13 cellular contexts compared by ENCODE assay signal in the genomic region with DNA sequence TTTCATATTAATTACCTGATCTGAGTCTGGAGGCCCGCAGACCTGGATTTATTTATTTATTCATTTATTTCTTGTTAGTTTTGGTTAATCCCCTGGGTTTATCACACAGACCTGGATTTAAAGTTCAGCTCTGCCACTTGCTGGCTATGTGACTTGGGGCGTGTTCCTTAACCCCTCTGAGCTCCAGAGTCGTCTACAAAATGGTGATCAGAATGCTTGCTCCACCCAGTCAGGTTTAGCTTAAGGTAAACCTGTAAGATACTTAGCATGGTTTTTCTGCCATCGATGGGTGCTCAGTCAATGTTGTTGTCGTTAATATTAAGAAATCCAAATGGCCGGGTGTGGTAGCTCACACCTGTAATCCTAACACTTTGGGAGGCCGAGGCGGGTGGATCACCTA. TPM values are rescaled to one million over a fixed set of nuclear protein-coding genes. Genes with fewer than 3 reads are reported as not detected.
A peak's percentile ranks its signal among the peaks of the same experiment; 100 is the strongest.
DNase-seq lines count a peak whose midpoint lies in the region; ATAC-seq and TF ChIP-seq lines count a peak whose summit lies in the region.
"Had no signal": no experiment of that assay in that cellular context is flagged by ENCODE, and none has a peak within 500 bp of the region (broad histone marks: within the 10 kb centered on the region; RNA-seq: fewer than 3 reads in every experiment).

No MANE protein-coding gene starts in this region.

- H3K4me3 Mint-ChIP-seq in activated B cell treated with CpG ODN at 0.5 μM for 24 hours, result no peak overlapping the region
- no peak overlapping the region for H3K4me3 Mint-ChIP-seq in neural crest cell
- H3K4me3 Mint-ChIP-seq: CD8-positive, alpha-beta memory T cell had no signal

- peaks cover 57% of the 10 kb centered on the region for H3K4me1 Mint-ChIP-seq in activated B cell treated with CpG ODN at 0.5 μM for 24 hours
- no peaks in the 10 kb centered on the region for H3K4me1 Mint-ChIP-seq in neural crest cell

- POLR2A ChIA-PET in activated B cell treated with CpG ODN at 0.5 μM for 24 hours (lab: Charles Lee), result no interaction called here

- 92 to 100% methylated on average over 1 to 6 of the region's 8 CpGs for WGBS in gastroesophageal sphincter (ENCODE audit: low coverage in 1 of 2), 2 donors

- H3K36me3 ChIP-seq in right atrium auricular region (peaks cover 12% of the 10 kb centered on the region), gastroesophageal sphincter (peaks cover 0 to 52% of the 10 kb centered on the region in 2 donors)
- H3K36me3 ChIP-seq: HAP-1 had no signal

- H3K27ac Mint-ChIP-seq in activated B cell treated with CpG ODN at 0.5 μM for 24 hours, result peak overlapping the region; percentile 41
- H3K27ac Mint-ChIP-seq in neural crest cell (ENCODE audit: unreplicated experiment), result peak overlapping the region; percentile 50

- H3K9me3 Mint-ChIP-seq in activated B cell treated with CpG ODN at 0.5 μM for 24 hours (no peaks in the 10 kb centered on the region), neural crest cell (no peaks in the 10 kb centered on the region)
- H3K9me3 Mint-ChIP-seq: CD8-positive, alpha-beta memory T cell had no signal

- H3K4me3 ChIP-seq in right atrium auricular region (no peak overlapping the region), gastroesophageal sphincter (no peak overlapping the region)
- H3K4me3 ChIP-seq: BLaER1 treated with 17β-estradiol and CSF1 and Interleukin-3, amounts not matched to agents 10 nM and 100 nM; HAP-1 had no signal

- no peak for TF ChIP-seq EP300 in gastroesophageal sphincter (IDR thresholded peaks at IDR 0.05)

- H3K4me1 ChIP-seq in right atrium auricular region, result no peaks in the 10 kb centered on the region
- H3K4me1 ChIP-seq in gastroesophageal sphincter, result no peaks in the 10 kb centered on the region
- H3K4me1 ChIP-seq: Caco-2, HAP-1 had no signal

- no peaks in the 10 kb centered on the region for H3K27me3 Mint-ChIP-seq in activated B cell treated with CpG ODN at 0.5 μM for 24 hours
- no peaks in the 10 kb centered on the region for H3K27me3 Mint-ChIP-seq in neural crest cell (ENCODE audit: low read depth)
- H3K27me3 Mint-ChIP-seq: CD8-positive, alpha-beta memory T cell had no signal

- H3K27ac ChIP-seq in right atrium auricular region, result peak overlapping the region; percentile 17 to 44
- H3K27ac ChIP-seq in gastroesophageal sphincter, result no peak overlapping the region
- H3K27ac ChIP-seq: BLaER1 treated with 17β-estradiol and CSF1 and Interleukin-3, amounts not matched to agents 10 nM and 100 nM had no signal

- TF ChIP-seq CTCF in right atrium auricular region (IDR thresholded peaks at IDR 0.05) (no peak), activated B cell treated with CpG ODN at 0.5 μM for 24 hours (IDR thresholded peaks at IDR 0.05) (no peak), neural crest cell (conservative IDR thresholded peaks at IDR 0.05) (no peak), gastroesophageal sphincter (IDR thresholded peaks at IDR 0.05) (no peak)

- no peak for TF ChIP-seq POLR2A in gastroesophageal sphincter (IDR thresholded peaks at IDR 0.05)

- H3K36me3 Mint-ChIP-seq in activated B cell treated with CpG ODN at 0.5 μM for 24 hours (ENCODE audit: low read depth) (peaks cover 40% of the 10 kb centered on the region), neural crest cell (ENCODE audit: low read depth) (no peaks in the 10 kb centered on the region)

- CTCF ChIA-PET in activated B cell treated with CpG ODN at 0.5 μM for 24 hours (lab: Charles Lee), result interaction anchor here (1.1 kb wide), 1 partner anchor 204 kb away, joined by 7 read pairs; no protein-coding TSS in a partner anchor

- no peaks in the 10 kb centered on the region for H3K27me3 ChIP-seq in right atrium auricular region
- H3K27me3 ChIP-seq in gastroesophageal sphincter, result no peaks in the 10 kb centered on the region
- H3K27me3 ChIP-seq: BLaER1 treated with 17β-estradiol and CSF1 and Interleukin-3, amounts not matched to agents 10 nM and 100 nM had no signal

- no peak for DNase-seq in right atrium auricular region (ENCODE audit: low spot score)
- no peak for DNase-seq in Right ventricle myocardium superior
- DNase-seq in activated B cell treated with CpG ODN at 0.5 μM for 24 hours, result no peak
- DNase-seq in neural crest cell (ENCODE audit: low read depth, low spot score), result no peak
- no peak for DNase-seq in SW480 (ENCODE audit: low spot score)
- no peak for DNase-seq in COLO668 (lab: John Stamatoyannopoulos, UW; ENCODE audit: unreplicated experiment)
- DNase-seq: 8988T; Caco-2; CD8-positive, alpha-beta memory T cell had no signal

- ATAC-seq in Right ventricle myocardium superior (ENCODE audit: poor library complexity) (no peak), activated B cell treated with CpG ODN at 0.5 μM for 24 hours (ENCODE audit: low read depth) (no peak), HG03342 (IDR thresholded peaks at IDR 0.05; ENCODE audit: unreplicated experiment) (no peak), gastroesophageal sphincter (no peak)

- intact Hi-C loops in Right ventricle myocardium superior (cut with DNase I) (no loop called here), activated B cell treated with CpG ODN at 0.5 μM for 24 hours (cut with micrococcal nuclease) (loop anchor here (5.0 kb wide), 1 partner anchor 186 kb away; no protein-coding TSS in a partner anchor)

- H3K9me3 ChIP-seq in right atrium auricular region (no peaks in the 10 kb centered on the region), gastroesophageal sphincter (no peaks in the 10 kb centered on the region)
- H3K9me3 ChIP-seq: BLaER1 treated with 17β-estradiol and CSF1 and Interleukin-3, amounts not matched to agents 10 nM and 100 nM; Caco-2; HAP-1 had no signal

RNA-seq across cellular contexts. Expression of a gene that starts 23.4 kb away (rescaled TPM):
- total RNA-seq in right atrium auricular region, result 1 to 10 TPM; 4.7 to 9.6 TPM
- total RNA-seq in Right ventricle myocardium superior, result 7.4 TPM
- total RNA-seq in activated B cell treated with CpG ODN at 0.5 μM for 24 hours, result 11.7 and 15.0 TPM in 2 replicates
- total RNA-seq in neural crest cell, result 5.0 and 6.9 TPM in 2 replicates
- 1 to 10 TPM in 3 of 4 donors, under 1 TPM in 1; 0.93 to 3.3 (median 2.1) TPM for total RNA-seq in gastroesophageal sphincter

Comparison
In these comparisons a context has a peak if more than half of its experiments do, and no peak if none do; other contexts are left out.
1. H3K27ac ChIP-seq: peak in right atrium auricular region (2 of 2); none in gastroesophageal sphincter (0 of 4).